10 cellular contexts compared by ENCODE assay signal in genomic region chr10:90960355-90960814, GRCh38. TPM values are rescaled to one million over a fixed set of nuclear protein-coding genes. Genes with fewer than 3 reads are reported as not detected.
DNase-seq lines count a peak whose midpoint lies in the region; ATAC-seq, FAIRE-seq and TF ChIP-seq lines count a peak whose summit lies in the region.
"Had no signal": no experiment of that assay in that cellular context is flagged by ENCODE, and none has a peak within 500 bp of the region (broad histone marks: within the 10 kb centered on the region; RNA-seq: fewer than 3 reads in every experiment).

No MANE protein-coding gene starts in this region.

- peak overlapping the region; percentile 41 to 93 for H3K27ac ChIP-seq in right atrium auricular region
- H3K27ac ChIP-seq: cardiac muscle cell, HL-60 had no signal

- peak; percentile 88 for FAIRE-seq in RCC 7860 (lab: Jason Lieb, UNC)

- H3K27me3 Mint-ChIP-seq in glutamatergic neuron (ENCODE audit: unreplicated experiment) = no peaks in the 10 kb centered on the region

- no peaks in the 10 kb centered on the region for H3K36me3 ChIP-seq in right atrium auricular region
- H3K36me3 ChIP-seq: cardiac muscle cell had no signal

- ATAC-seq in GM21825 (IDR thresholded peaks at IDR 0.05; ENCODE audit: unreplicated experiment) = peak; percentile 74

- H3K4me3 ChIP-seq in right atrium auricular region = no peak overlapping the region
- H3K4me3 ChIP-seq: cardiac muscle cell had no signal

- no peaks in the 10 kb centered on the region for H3K36me3 Mint-ChIP-seq in glutamatergic neuron (ENCODE audit: unreplicated experiment)

- no peak overlapping the region for H3K4me3 Mint-ChIP-seq in glutamatergic neuron (ENCODE audit: unreplicated experiment)

- TF ChIP-seq CTCF in right atrium auricular region (IDR thresholded peaks at IDR 0.05) = no peak
- no peak for TF ChIP-seq CTCF in glutamatergic neuron (IDR thresholded peaks at IDR 0.05; ENCODE audit: partially characterized antibody, unreplicated experiment)

- TF ChIP-seq POLR2A in erythroblast (IDR thresholded peaks at IDR 0.05; ENCODE audit: low read length) = no peak

- H3K9me3 Mint-ChIP-seq in glutamatergic neuron (ENCODE audit: unreplicated experiment) = no peaks in the 10 kb centered on the region

- no peaks in the 10 kb centered on the region for H3K27me3 ChIP-seq in right atrium auricular region
- H3K27me3 ChIP-seq: cardiac muscle cell had no signal

- peak; percentile 99 for DNase-seq in EH (ENCODE audit: low read depth)
- DNase-seq in RCC 7860 (ENCODE audit: low spot score) = peak; percentile 94
- no peak for DNase-seq in right atrium auricular region (ENCODE audit: low spot score)
- DNase-seq in SHP77 treated with DMSO at 0.1 percent for 48 hours (lab: John Stamatoyannopoulos, UW) = no peak
- DNase-seq in NCI-H1694 (lab: John Stamatoyannopoulos, UW) = no peak
- no peak for DNase-seq in erythroblast (lab: John Stamatoyannopoulos, UW)
- DNase-seq in glutamatergic neuron = no peak

- no peaks in the 10 kb centered on the region for H3K9me3 ChIP-seq in right atrium auricular region

- H3K4me1 Mint-ChIP-seq in glutamatergic neuron (ENCODE audit: low read depth, unreplicated experiment) = no peaks in the 10 kb centered on the region

- no peak overlapping the region for H3K27ac Mint-ChIP-seq in glutamatergic neuron (ENCODE audit: unreplicated experiment)

- peaks cover 3 to 30% of the 10 kb centered on the region in 2 donors for H3K4me1 ChIP-seq in right atrium auricular region

RNA-seq across cellular contexts. Expression of gene ANKRD1, which starts 39.5 kb away (rescaled TPM):
- total RNA-seq in right atrium auricular region = 1,000 to 10,000 TPM; 3,842 to 8,672 TPM
- total RNA-seq in glutamatergic neuron (ENCODE audit: unreplicated experiment) = not detected

Comparison
In these comparisons a context has a peak if more than half of its experiments do, and no peak if none do; other contexts are left out.
1. DNase-seq: peak in EH (single experiment) and RCC 7860 (single experiment); none in right atrium auricular region (single experiment), SHP77 treated with DMSO at 0.1 percent for 48 hours (single experiment), NCI-H1694 (single experiment), erythroblast (0 of 2) and glutamatergic neuron (single experiment).
2. RNA of gene ANKRD1, which starts 39.5 kb away (total RNA-seq): 3,842 to 8,672 TPM in right atrium auricular region; not detected in glutamatergic neuron (single experiment); every median in the first group is over 1,000 times any median in the second.